2 cellular contexts compared by ENCODE assay signal in genomic region chr3:159762238-159762637, GRCh38.
TF ChIP-seq lines count a peak whose summit lies in the region.

No MANE protein-coding gene starts in this region.

TF ChIP-seq in IMR-90, 13 proteins besides CTCF, POLR2A, EP300 and RAD21:
- no peak for TF ChIP-seq USF2 (IDR thresholded peaks at IDR 0.05; ENCODE audit: low read depth, low read length)
- no peak for TF ChIP-seq FOS (IDR thresholded peaks at IDR 0.05; ENCODE audit: low read depth, low read length)
- TF ChIP-seq BHLHE40 (IDR thresholded peaks at IDR 0.05; ENCODE audit: low read depth, low read length), result no peak
- no peak for TF ChIP-seq MAFK (IDR thresholded peaks at IDR 0.05; ENCODE audit: low read depth, low read length)
- TF ChIP-seq SMC3 (IDR thresholded peaks at IDR 0.05; ENCODE audit: low read depth, low read length), result no peak
- no peak for TF ChIP-seq CEBPB (IDR thresholded peaks at IDR 0.05; ENCODE audit: low read depth, low read length)
- TF ChIP-seq RCOR1 (IDR thresholded peaks at IDR 0.05; ENCODE audit: insufficient replicate concordance, low read length), result no peak
- no peak for TF ChIP-seq ELK1 (IDR thresholded peaks at IDR 0.05; ENCODE audit: borderline replicate concordance, low read depth, low read length)
- TF ChIP-seq MAZ (IDR thresholded peaks at IDR 0.05; ENCODE audit: borderline replicate concordance, low read depth, low read length), result no peak
- no peak for TF ChIP-seq CHD1 (IDR thresholded peaks at IDR 0.05; ENCODE audit: low read depth, low read length)
- no peak for TF ChIP-seq MXI1 (IDR thresholded peaks at IDR 0.05; ENCODE audit: borderline replicate concordance, low read depth, low read length)

TF ChIP-seq in H1, 55 proteins besides CTCF, POLR2A, EP300 and RAD21:
- no peak for TF ChIP-seq CTBP2 (IDR thresholded peaks at IDR 0.05; ENCODE audit: borderline replicate concordance, insufficient read depth, insufficient read length, low read length)
- no peak for TF ChIP-seq BACH1 (IDR thresholded peaks at IDR 0.05; ENCODE audit: low read length)
- no peak for TF ChIP-seq SIRT6 (IDR thresholded peaks at IDR 0.05; ENCODE audit: low read length)
- no peak for TF ChIP-seq TAF1 (IDR thresholded peaks at IDR 0.05; ENCODE audit: low read depth, low read length)
TF ChIP-seq in H1: peak in this region for 0.
